Comparison of ENCODE assay signal across 8 cellular contexts in the genomic region with DNA sequence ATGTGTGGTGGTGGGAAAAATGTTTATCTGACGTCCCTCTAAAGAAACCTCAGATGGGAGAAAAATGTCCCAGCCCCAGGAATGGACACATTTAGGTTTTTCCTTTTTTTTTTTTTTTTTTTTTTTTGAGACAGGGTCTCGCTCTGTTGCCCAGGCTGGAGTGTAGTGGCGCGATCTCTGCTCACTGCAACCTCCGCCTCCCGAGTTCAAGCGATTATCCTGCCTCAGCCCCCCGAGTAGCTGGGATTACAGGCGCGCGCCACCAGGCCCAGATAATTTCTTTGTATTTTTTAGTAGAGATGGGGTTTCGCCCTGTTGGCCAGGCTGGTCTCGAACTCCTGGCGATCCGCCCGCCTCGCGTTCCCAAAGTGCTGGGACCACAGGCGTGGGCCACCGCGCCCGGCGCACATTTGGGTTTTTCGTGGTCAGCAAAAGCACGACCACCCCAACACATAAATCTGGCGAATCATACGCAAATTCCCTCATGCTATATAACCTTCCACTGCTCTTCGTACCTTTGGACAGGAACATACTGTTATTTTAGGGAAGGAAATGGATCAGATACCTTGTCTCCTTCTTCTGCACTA. TPM values are rescaled to one million over a fixed set of nuclear protein-coding genes. Genes with fewer than 3 reads are reported as not detected.
A peak's percentile ranks its signal among the peaks of the same experiment; 100 is the strongest.
DNase-seq lines count a peak whose midpoint lies in the region; ATAC-seq and TF ChIP-seq lines count a peak whose summit lies in the region.
"Not testable (repeated sequence)": the region's sequence is repeated elsewhere in the genome, so short reads cannot be mapped to it uniquely, and the experiment has no call there.

No MANE protein-coding gene starts in this region.

- peaks cover 34% of the 10 kb centered on the region for H3K4me1 Mint-ChIP-seq in activated T-helper 2 cell treated with anti-CD3 and anti-CD28 coated beads, Interferon-gamma antibody, Interleukin-2, Interleukin-4, amounts not matched to agents 10 μg/mL and 5 μg/mL and 100 μg/mL, durations not matched to agents 14 hours and 24 hours and 36 hours (ENCODE audit: low read depth)
- not testable (repeated sequence) for H3K4me1 Mint-ChIP-seq in endothelial cell (ENCODE audit: unreplicated experiment)

- TF ChIP-seq POLR2A in gastrocnemius medialis (IDR thresholded peaks at IDR 0.05), result not testable (repeated sequence)

- H3K27ac Mint-ChIP-seq in activated T-helper 2 cell treated with anti-CD3 and anti-CD28 coated beads, Interferon-gamma antibody, Interleukin-2, Interleukin-4, amounts not matched to agents 10 μg/mL and 5 μg/mL and 100 μg/mL, durations not matched to agents 14 hours and 24 hours and 36 hours, result peak overlapping the region; percentile 85
- H3K27ac Mint-ChIP-seq in endothelial cell (ENCODE audit: unreplicated experiment), result peak overlapping the region; percentile 58

- intact Hi-C loops in activated T-helper 2 cell treated with anti-CD3 and anti-CD28 coated beads, Interferon-gamma antibody, Interleukin-2, Interleukin-4, amounts not matched to agents 10 μg/mL and 5 μg/mL and 100 μg/mL, durations not matched to agents 14 hours and 24 hours and 36 hours (cut with micrococcal nuclease), result loop anchor here (1.0 to 5.0 kb wide), 3 partner anchors 11 to 717 kb away; no protein-coding TSS in a partner anchor
- intact Hi-C loops in gastrocnemius medialis (cut with DNase I; ENCODE audit: low total_unique reads), result not testable (repeated sequence)

- not testable (repeated sequence) for H3K27me3 ChIP-seq in RWPE2 (ENCODE audit: insufficient read depth, poor library complexity, severe bottlenecking); liver (ENCODE audit: control insufficient read depth in 4 of 4, insufficient read depth in 4 of 4, low read length in 3 of 4); gastrocnemius medialis

- in situ Hi-C loops in gastrocnemius medialis (cut with MboI; ENCODE audit: low sequenced_read_pairs in 4 of 4), result loop anchor here in 2 of 4 donors (5.0 to 25.0 kb wide), 2 partner anchors 532 to 537 kb away; no protein-coding TSS in a partner anchor

- not testable (repeated sequence) for H3K27me3 Mint-ChIP-seq in activated T-helper 2 cell treated with anti-CD3 and anti-CD28 coated beads, Interferon-gamma antibody, Interleukin-2, Interleukin-4, amounts not matched to agents 10 μg/mL and 5 μg/mL and 100 μg/mL, durations not matched to agents 14 hours and 24 hours and 36 hours (ENCODE audit: low read depth); endothelial cell (ENCODE audit: unreplicated experiment)

- H3K36me3 Mint-ChIP-seq in activated T-helper 2 cell treated with anti-CD3 and anti-CD28 coated beads, Interferon-gamma antibody, Interleukin-2, Interleukin-4, amounts not matched to agents 10 μg/mL and 5 μg/mL and 100 μg/mL, durations not matched to agents 14 hours and 24 hours and 36 hours (ENCODE audit: low read depth), result peaks cover 55% of the 10 kb centered on the region
- H3K36me3 Mint-ChIP-seq in endothelial cell (ENCODE audit: low read depth, unreplicated experiment), result not testable (repeated sequence)

- H3K27ac ChIP-seq in RWPE2 (ENCODE audit: poor library complexity, severe bottlenecking), result peak overlapping the region; percentile 47
- peak overlapping the region; percentile 68 to 73 for H3K27ac ChIP-seq in liver (ENCODE audit: low read depth in 1 of 2, low read length in 2 of 2)
- H3K27ac ChIP-seq in gastrocnemius medialis, result peak overlapping the region; percentile 75 to 89 (median 82)
- not testable (repeated sequence) for H3K27ac ChIP-seq in urinary bladder (ENCODE audit: low read depth)

- TF ChIP-seq CTCF in RWPE2 (IDR thresholded peaks at IDR 0.05; ENCODE audit: poor library complexity, severe bottlenecking); endothelial cell (IDR thresholded peaks at IDR 0.05; ENCODE audit: unreplicated experiment); liver (IDR thresholded peaks at IDR 0.05; ENCODE audit: low read depth, low read length, missing input control); gastrocnemius medialis (IDR thresholded peaks at IDR 0.05 in 4 of 5, conservative IDR thresholded peaks at IDR 0.05 in 1 of 5): not testable (repeated sequence)

- H3K36me3 ChIP-seq in RWPE2 (ENCODE audit: low read depth), result peaks cover 47% of the 10 kb centered on the region
- not testable (repeated sequence) for H3K36me3 ChIP-seq in liver (ENCODE audit: control insufficient read depth in 4 of 4, insufficient read depth in 3 of 4, low read depth in 1 of 4, low read length in 3 of 4); gastrocnemius medialis; urinary bladder (ENCODE audit: insufficient read depth)

- not testable (repeated sequence) for DNase-seq in RWPE2 (ENCODE audit: low spot score); activated T-helper 2 cell treated with anti-CD3 and anti-CD28 coated beads, Interferon-gamma antibody, Interleukin-2, Interleukin-4, amounts not matched to agents 10 μg/mL and 5 μg/mL and 100 μg/mL, durations not matched to agents 14 hours and 24 hours and 36 hours (ENCODE audit: low spot score); gastrocnemius medialis
- peak; percentile 26 for DNase-seq in endothelial cell (ENCODE audit: low spot score)

- H3K4me1 ChIP-seq in RWPE2 (ENCODE audit: insufficient read depth, poor library complexity, severe bottlenecking) (peaks cover 15% of the 10 kb centered on the region), liver (ENCODE audit: control insufficient read depth in 4 of 4, insufficient read depth in 4 of 4, low read length in 3 of 4) (peaks cover 0 to 21% (median 5%) of the 10 kb centered on the region in 4 donors), gastrocnemius medialis (peaks cover 19 to 24% of the 10 kb centered on the region in 2 donors)
- not testable (repeated sequence) for H3K4me1 ChIP-seq in urinary bladder (ENCODE audit: insufficient read depth)

- WGBS in liver, result 7% methylated on average over 28 of the region's 28 CpGs
- whole genome bisulfite sequencing in urinary bladder, result 6% methylated on average over 28 of the region's 28 CpGs

- peak overlapping the region; percentile 85 for H3K4me3 ChIP-seq in RWPE2 (ENCODE audit: severe bottlenecking)
- H3K4me3 ChIP-seq in liver (ENCODE audit: low read depth in 1 of 3, low read length in 3 of 3), result peak overlapping the region; percentile 75 to 99 (median 97)
- H3K4me3 ChIP-seq in gastrocnemius medialis, result peak overlapping the region; percentile 80 to 96 (median 94)
- H3K4me3 ChIP-seq in urinary bladder (ENCODE audit: low read depth, low read length), result peak overlapping the region; percentile 80

- H3K9me3 ChIP-seq in RWPE2 (ENCODE audit: severe bottlenecking); liver (ENCODE audit: control insufficient read depth in 4 of 4, low read length in 3 of 4); gastrocnemius medialis: not testable (repeated sequence)

- not testable (repeated sequence) for H3K9me3 Mint-ChIP-seq in activated T-helper 2 cell treated with anti-CD3 and anti-CD28 coated beads, Interferon-gamma antibody, Interleukin-2, Interleukin-4, amounts not matched to agents 10 μg/mL and 5 μg/mL and 100 μg/mL, durations not matched to agents 14 hours and 24 hours and 36 hours; endothelial cell (ENCODE audit: unreplicated experiment)

- ATAC-seq in GM18511 (IDR thresholded peaks at IDR 0.05; ENCODE audit: unreplicated experiment), result peak; percentile 29
- peak; percentile 7 for ATAC-seq in HG03064 (IDR thresholded peaks at IDR 0.05; ENCODE audit: low read depth, unreplicated experiment)
- ATAC-seq in RWPE2 (ENCODE audit: low read depth), result peak; percentile 6
- peak in 1 of 2 donors; percentile 20 for ATAC-seq in gastrocnemius medialis

- H3K4me3 Mint-ChIP-seq in activated T-helper 2 cell treated with anti-CD3 and anti-CD28 coated beads, Interferon-gamma antibody, Interleukin-2, Interleukin-4, amounts not matched to agents 10 μg/mL and 5 μg/mL and 100 μg/mL, durations not matched to agents 14 hours and 24 hours and 36 hours (ENCODE audit: low read depth), result peak overlapping the region; percentile 93
- peak overlapping the region; percentile 98 for H3K4me3 Mint-ChIP-seq in endothelial cell (ENCODE audit: unreplicated experiment)

- TF ChIP-seq RAD21 in liver (IDR thresholded peaks at IDR 0.05), result not testable (repeated sequence)

- H3K9ac ChIP-seq in liver (ENCODE audit: low read depth in 1 of 2, low read length in 2 of 2), result peak overlapping the region; percentile 40 to 75

RNA-seq across cellular contexts. Expression of a gene that starts 0.5 kb away (rescaled TPM):
- 96.8 and 98.4 TPM in 2 replicates for total RNA-seq in activated T-helper 2 cell treated with anti-CD3 and anti-CD28 coated beads, Interferon-gamma antibody, Interleukin-2, Interleukin-4, amounts not matched to agents 10 μg/mL and 5 μg/mL and 100 μg/mL, durations not matched to agents 14 hours and 24 hours and 36 hours
- total RNA-seq in endothelial cell (ENCODE audit: unreplicated experiment), result 62.8 TPM
- 10 to 100 TPM; 38.3 to 38.7 TPM for total RNA-seq in liver
- polyA plus RNA-seq in liver, result 10 to 100 TPM; 17.6 to 31.5 TPM
- 10 to 100 TPM; 33.2 to 74.9 (median 62.3) TPM for total RNA-seq in gastrocnemius medialis
- total RNA-seq in urinary bladder, result 70.6 TPM
- polyA plus RNA-seq in urinary bladder, result 39.5 TPM

RNA-seq across cellular contexts. Expression of a gene that starts 0.6 kb away (rescaled TPM):
- 14.7 and 16.8 TPM in 2 replicates for total RNA-seq in activated T-helper 2 cell treated with anti-CD3 and anti-CD28 coated beads, Interferon-gamma antibody, Interleukin-2, Interleukin-4, amounts not matched to agents 10 μg/mL and 5 μg/mL and 100 μg/mL, durations not matched to agents 14 hours and 24 hours and 36 hours
- 7.5 TPM for total RNA-seq in endothelial cell (ENCODE audit: unreplicated experiment)
- 1 to 10 TPM; 5.5 to 5.9 TPM for total RNA-seq in liver
- polyA plus RNA-seq in liver, result 1 to 10 TPM; 4.4 to 4.9 TPM
- 10 to 100 TPM in 1 of 4 donors, 1 to 10 TPM in 3; 6.7 to 13.2 (median 9.5) TPM for total RNA-seq in gastrocnemius medialis
- 9.4 TPM for total RNA-seq in urinary bladder
- polyA plus RNA-seq in urinary bladder, result 5.8 TPM
